In genomic region chr17:77306790-77307478, GRCh38 we compare ENCODE assay signal across 1 cellular context.
TF ChIP-seq lines count a peak whose summit lies in the region.

No MANE protein-coding gene starts in this region.

TF ChIP-seq in HepG2, 621 proteins besides CTCF, POLR2A, EP300 and RAD21 (continued from another document and continues in another):
- TF ChIP-seq ZNF142 (CRISPR knock-in tag; IDR thresholded peaks at IDR 0.05) (no peak), KLF15 (CRISPR knock-in tag; IDR thresholded peaks at IDR 0.05; ENCODE audit: borderline replicate concordance) (0 out of 2 replicates have a peak, but pooled peaks have one; percentile 29), CREM (IDR thresholded peaks at IDR 0.05) (peak; percentile 68; the same call in 1 of the 2 replicates), CREM (CRISPR knock-in tag; IDR thresholded peaks at IDR 0.05) (no peak), RBM22 (optimal IDR thresholded peaks at IDR 0.05; ENCODE audit: low read length) (peak; percentile 74), SOX5 (CRISPR knock-in tag; IDR thresholded peaks at IDR 0.05; ENCODE audit: borderline replicate concordance) (peak; percentile 88), ZNF331 (CRISPR knock-in tag; IDR thresholded peaks at IDR 0.05) (peak; percentile 91), U2AF1 (optimal IDR thresholded peaks at IDR 0.05; ENCODE audit: low read depth, low read length) (no peak), SKIL (CRISPR knock-in tag; IDR thresholded peaks at IDR 0.05; ENCODE audit: borderline replicate concordance) (peak; percentile 61; the same call in 1 of the 2 replicates), HNRNPL (IDR thresholded peaks at IDR 0.05; ENCODE audit: low read depth, low read length) (no peak), GATAD1 (CRISPR knock-in tag; IDR thresholded peaks at IDR 0.05) (peak; percentile 64; the same call in 1 of the 2 replicates), ARID2 (CRISPR knock-in tag; IDR thresholded peaks at IDR 0.05; ENCODE audit: borderline replicate concordance) (no peak), ZBTB2 (CRISPR knock-in tag; IDR thresholded peaks at IDR 0.05; ENCODE audit: low read depth) (no peak), KLF16 (CRISPR knock-in tag; IDR thresholded peaks at IDR 0.05) (peak in 1 of 2 experiments; percentile 78; a peak in 1 of 4 replicates), GMEB1 (CRISPR knock-in tag; IDR thresholded peaks at IDR 0.05; ENCODE audit: borderline replicate concordance) (peak; percentile 33; the same call in 1 of the 2 replicates), GRHL1 (CRISPR knock-in tag; conservative IDR thresholded peaks at IDR 0.05) (no peak), ZNF724P (CRISPR knock-in tag; IDR thresholded peaks at IDR 0.05; ENCODE audit: borderline replicate concordance) (no peak; the same call in 1 of the 2 replicates), ZNF383 (CRISPR knock-in tag; IDR thresholded peaks at IDR 0.05; ENCODE audit: borderline replicate concordance) (no peak), ZNF780A (CRISPR knock-in tag; IDR thresholded peaks at IDR 0.05) (peak; percentile 18; the same call in 1 of the 2 replicates), ASH2L (IDR thresholded peaks at IDR 0.05; ENCODE audit: insufficient read length, low read depth, low read length) (peak; percentile 68), FOXK1 (CRISPR knock-in tag; IDR thresholded peaks at IDR 0.05; ENCODE audit: borderline replicate concordance, low read depth) (peak; percentile 50; the same call in 1 of the 2 replicates), BHLHE40 (IDR thresholded peaks at IDR 0.05; ENCODE audit: low read length) (peak; percentile 40), HOXA5 (CRISPR knock-in tag; IDR thresholded peaks at IDR 0.05) (peak; percentile 85; the same call in 1 of the 2 replicates), ZNF30 (CRISPR knock-in tag; IDR thresholded peaks at IDR 0.05) (no peak), ZNF282 (IDR thresholded peaks at IDR 0.05; ENCODE audit: partially characterized antibody) (no peak), ZNF652 (CRISPR knock-in tag; IDR thresholded peaks at IDR 0.05; ENCODE audit: borderline replicate concordance, low read depth) (peak; percentile 75; the same call in 1 of the 2 replicates), MLXIP (CRISPR knock-in tag; IDR thresholded peaks at IDR 0.05; ENCODE audit: borderline replicate concordance) (peak; percentile 52; the same call in 1 of the 2 replicates), PITX1 (CRISPR knock-in tag; IDR thresholded peaks at IDR 0.05) (peak; percentile 95), ATF4 (CRISPR knock-in tag; IDR thresholded peaks at IDR 0.05) (no peak), ZNF574 (CRISPR knock-in tag; IDR thresholded peaks at IDR 0.05) (peak; percentile 78), MLLT10 (CRISPR knock-in tag; IDR thresholded peaks at IDR 0.05) (peak; percentile 50; the same call in 1 of the 2 replicates), ZNF781 (CRISPR knock-in tag; IDR thresholded peaks at IDR 0.05; ENCODE audit: borderline replicate concordance, not compliant biosample characterization) (no peak), FOXC1 (CRISPR knock-in tag; IDR thresholded peaks at IDR 0.05; ENCODE audit: borderline replicate concordance) (peak; percentile 38; the same call in 1 of the 2 replicates), KLF13 (CRISPR knock-in tag; IDR thresholded peaks at IDR 0.05) (no peak), ZNF205 (CRISPR knock-in tag; IDR thresholded peaks at IDR 0.05) (peak; percentile 99), ZNF275 (CRISPR knock-in tag; IDR thresholded peaks at IDR 0.05; ENCODE audit: borderline replicate concordance) (no peak; the same call in 1 of the 2 replicates), FOXA1 (IDR thresholded peaks at IDR 0.05) (no peak), FOXA1 (CRISPR knock-in tag; IDR thresholded peaks at IDR 0.05) (no peak; the same call in 1 of the 2 replicates), ZNF124 (CRISPR knock-in tag; IDR thresholded peaks at IDR 0.05) (peak; percentile 88), FOXK2 (IDR thresholded peaks at IDR 0.05) (no peak)
